Comparison of ENCODE assay signal across 11 cellular contexts in genomic region chr11:21514298-21514697, GRCh38.
DNase-seq lines count a peak whose midpoint lies in the region; ATAC-seq and TF ChIP-seq lines count a peak whose summit lies in the region.
"Had no signal": no experiment of that assay in that cellular context is flagged by ENCODE, and none has a peak within 500 bp of the region (broad histone marks: within the 10 kb centered on the region; RNA-seq: fewer than 3 reads in every experiment).

No MANE protein-coding gene starts in this region.

- TF ChIP-seq CTCF in mammary epithelial cell (conservative IDR thresholded peaks at IDR 0.05 in 1 of 2, IDR thresholded peaks at IDR 0.05 in 1 of 2; ENCODE audit: extremely low read depth in 1 of 2, insufficient read depth in 1 of 2, low read depth in 1 of 2, low read length in 2 of 2) (peak; percentile 32 to 66), breast epithelium (IDR thresholded peaks at IDR 0.05) (peak in 1 of 3 donors; percentile 17), endothelial cell (IDR thresholded peaks at IDR 0.05; ENCODE audit: unreplicated experiment) (peak; percentile 34)

- BruUV-seq in mammary epithelial cell (replicated peaks; lab: Mats Ljungman, UMichigan), result no TSS peak

- no peaks in the 10 kb centered on the region for H3K79me2 ChIP-seq in mammary epithelial cell (ENCODE audit: insufficient read depth, low read length)

- no peaks in the 10 kb centered on the region for H3K9me3 Mint-ChIP-seq in endothelial cell (ENCODE audit: unreplicated experiment)
- H3K9me3 Mint-ChIP-seq in activated naive CD4-positive, alpha-beta T cell treated with anti-CD3 and anti-CD28 coated beads for 36 hours, result peaks cover 2% of the 10 kb centered on the region
- H3K9me3 Mint-ChIP-seq: mesothelial cell of epicardium had no signal

- no peak for TF ChIP-seq POLR2A in breast epithelium (IDR thresholded peaks at IDR 0.05)

- H3K9ac ChIP-seq in mammary epithelial cell (ENCODE audit: insufficient read depth, low read length), result no peak overlapping the region

- H3K4me1 ChIP-seq in mammary epithelial cell (ENCODE audit: insufficient read depth, low read length), result no peaks in the 10 kb centered on the region
- no peaks in the 10 kb centered on the region for H3K4me1 ChIP-seq in breast epithelium
- H3K4me1 ChIP-seq: transverse colon had no signal

- no peaks in the 10 kb centered on the region for H3K27me3 Mint-ChIP-seq in endothelial cell (ENCODE audit: unreplicated experiment)
- no peaks in the 10 kb centered on the region for H3K27me3 Mint-ChIP-seq in activated naive CD4-positive, alpha-beta T cell treated with anti-CD3 and anti-CD28 coated beads for 36 hours (ENCODE audit: low read depth)

- no peak for DNase-seq in mammary epithelial cell
- DNase-seq in breast epithelium (ENCODE audit: low spot score in 2 of 2), result no peak
- peak; percentile 7 for DNase-seq in NCI-H524 treated with DMSO at 0.1 percent for 48 hours (lab: John Stamatoyannopoulos, UW)
- peak; percentile 50 for DNase-seq in endothelial cell (ENCODE audit: low spot score)
- no peak for DNase-seq in NCI-H1048 (lab: John Stamatoyannopoulos, UW)
- DNase-seq in activated naive CD4-positive, alpha-beta T cell treated with anti-CD3 and anti-CD28 coated beads for 36 hours, result no peak
- DNase-seq: KBM-7, transverse colon had no signal

- no peak overlapping the region for H3K4me2 ChIP-seq in mammary epithelial cell (ENCODE audit: insufficient read depth, low read depth, low read length)

- in situ Hi-C loops in mammary epithelial cell (cut with MboI; ENCODE audit: low sequenced_read_pairs in 2 of 2), result loop anchor here (25.0 kb wide), 2 partner anchors 852 to 877 kb away; partner anchors contain the start of gene NELL1 (in 1 of the 2)

- H3K36me3 ChIP-seq in mammary epithelial cell (ENCODE audit: insufficient read depth, low read length) (no peaks in the 10 kb centered on the region), breast epithelium (no peaks in the 10 kb centered on the region)
- H3K36me3 ChIP-seq: transverse colon had no signal

- intact Hi-C loops in mammary epithelial cell (cut with micrococcal nuclease), result loop anchor here (1.0 kb wide), 1 partner anchor 866 kb away; no protein-coding TSS in a partner anchor
- intact Hi-C loops in breast epithelium (cut with DNase I; ENCODE audit: low total_unique reads), result no loop called here
- intact Hi-C loops in activated naive CD4-positive, alpha-beta T cell treated with anti-CD3 and anti-CD28 coated beads for 36 hours (cut with micrococcal nuclease), result loop anchor here (5.0 kb wide), 1 partner anchor 1387 kb away; no protein-coding TSS in a partner anchor

- H3K9me3 ChIP-seq in mammary epithelial cell (replicated peaks; ENCODE audit: insufficient read depth, low read length) (no peaks in the 10 kb centered on the region), breast epithelium (no peaks in the 10 kb centered on the region)
- H3K9me3 ChIP-seq: transverse colon had no signal

- H3K4me1 Mint-ChIP-seq in endothelial cell (ENCODE audit: unreplicated experiment), result no peaks in the 10 kb centered on the region
- no peaks in the 10 kb centered on the region for H3K4me1 Mint-ChIP-seq in activated naive CD4-positive, alpha-beta T cell treated with anti-CD3 and anti-CD28 coated beads for 36 hours (ENCODE audit: low read depth)
- H3K4me1 Mint-ChIP-seq: mesothelial cell of epicardium had no signal

- WGBS in mammary epithelial cell (ENCODE audit: low coverage, missing lambda C conversion rate), result 33% methylated on average over 3 of the region's 3 CpGs

- no peaks in the 10 kb centered on the region for H3K36me3 Mint-ChIP-seq in endothelial cell (ENCODE audit: low read depth, unreplicated experiment)
- no peaks in the 10 kb centered on the region for H3K36me3 Mint-ChIP-seq in activated naive CD4-positive, alpha-beta T cell treated with anti-CD3 and anti-CD28 coated beads for 36 hours (ENCODE audit: low read depth)
- H3K36me3 Mint-ChIP-seq: mesothelial cell of epicardium had no signal

- H2AFZ ChIP-seq in mammary epithelial cell (ENCODE audit: low read depth, low read length), result no peak overlapping the region

- no peak overlapping the region for H3K4me3 ChIP-seq in mammary epithelial cell (replicated peaks in 1 of 3; ENCODE audit: insufficient read depth in 1 of 3, low read depth in 2 of 3, low read length in 3 of 3)
- H3K4me3 ChIP-seq in breast epithelium, result no peak overlapping the region
- H3K4me3 ChIP-seq: transverse colon had no signal

- CTCF ChIA-PET in mammary epithelial cell (lab: Charles Lee; ENCODE audit: low non-redundant PET), result no interaction called here
- CTCF ChIA-PET in activated naive CD4-positive, alpha-beta T cell treated with anti-CD3 and anti-CD28 coated beads for 36 hours (lab: Charles Lee), result no interaction called here

- no peak overlapping the region for H3K27ac Mint-ChIP-seq in endothelial cell (ENCODE audit: unreplicated experiment)
- no peak overlapping the region for H3K27ac Mint-ChIP-seq in activated naive CD4-positive, alpha-beta T cell treated with anti-CD3 and anti-CD28 coated beads for 36 hours
- H3K27ac Mint-ChIP-seq: mesothelial cell of epicardium had no signal

- H3K27ac ChIP-seq in mammary epithelial cell (ENCODE audit: insufficient read depth, low read depth, low read length) (no peak overlapping the region), breast epithelium (no peak overlapping the region)
- H3K27ac ChIP-seq: transverse colon had no signal

- ATAC-seq in HG03159 (IDR thresholded peaks at IDR 0.05; ENCODE audit: unreplicated experiment) (no peak), GM19328 (IDR thresholded peaks at IDR 0.05; ENCODE audit: unreplicated experiment) (no peak)

- dilution Hi-C loops in mammary epithelial cell (cut with HindIII; ENCODE audit: low sequenced_read_pairs), result no loop called here

- no peaks in the 10 kb centered on the region for H4K20me1 ChIP-seq in mammary epithelial cell (ENCODE audit: insufficient read depth, low read length)

- no peak overlapping the region for H3K4me3 Mint-ChIP-seq in endothelial cell (ENCODE audit: unreplicated experiment)
- H3K4me3 Mint-ChIP-seq in activated naive CD4-positive, alpha-beta T cell treated with anti-CD3 and anti-CD28 coated beads for 36 hours, result no peak overlapping the region
- H3K4me3 Mint-ChIP-seq: mesothelial cell of epicardium had no signal

- H3K27me3 ChIP-seq in mammary epithelial cell (ENCODE audit: insufficient read depth, low read length), result no peaks in the 10 kb centered on the region
- H3K27me3 ChIP-seq in breast epithelium, result no peaks in the 10 kb centered on the region
- H3K27me3 ChIP-seq: transverse colon had no signal

Comparison
In these comparisons a context has a peak if more than half of its experiments do, and no peak if none do; other contexts are left out.
1. DNase-seq: peak in NCI-H524 treated with DMSO at 0.1 percent for 48 hours (single experiment) and endothelial cell (single experiment); none in mammary epithelial cell (single experiment), breast epithelium (0 of 2), NCI-H1048 (single experiment) and activated naive CD4-positive, alpha-beta T cell treated with anti-CD3 and anti-CD28 coated beads for 36 hours (single experiment).